In the genomic region with DNA sequence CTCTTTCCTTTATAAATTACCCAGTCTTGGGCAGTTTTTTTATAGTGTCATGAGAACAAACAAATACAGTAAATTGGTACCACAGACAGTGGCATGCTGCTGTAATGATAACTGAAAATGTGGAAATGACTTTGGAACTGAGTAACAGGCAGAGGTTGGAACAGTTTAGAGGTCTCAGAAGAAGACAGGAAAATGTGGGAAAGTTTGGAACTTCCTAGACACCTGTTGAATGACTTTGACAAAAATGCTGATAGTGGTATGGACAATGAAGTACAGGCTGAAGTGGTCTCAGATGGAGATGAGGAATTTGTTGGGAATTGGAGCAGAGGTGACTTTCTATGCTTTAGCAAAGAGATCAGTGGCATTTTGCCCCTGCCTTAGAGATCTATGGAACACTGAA, we compare ENCODE assay signal across 25 cellular contexts.
"Had no signal": no experiment of that assay in that cellular context is flagged by ENCODE, and none has a peak within 500 bp of the region (broad histone marks: within the 10 kb centered on the region; RNA-seq: fewer than 3 reads in every experiment).

No MANE protein-coding gene starts in this region.

- H3K4me1 ChIP-seq: colonic mucosa, esophagus muscularis mucosa, esophagus squamous epithelium, foreskin keratinocyte, gastrocnemius medialis, gastroesophageal sphincter, heart left ventricle, heart right ventricle had no signal

- ATAC-seq: effector memory CD8-positive, alpha-beta T cell; esophagus mucosa; foreskin keratinocyte; gastrocnemius medialis; gastroesophageal sphincter; heart left ventricle; heart right ventricle had no signal

- H3K27me3 Mint-ChIP-seq: dendritic cell treated with granulocyte-macrophage colony-stimulating factor and Interleukin-4, amounts not matched to agents 40 ng/mL and 50 ng/mL, for 4 days; effector memory CD8-positive, alpha-beta T cell had no signal

- H3K9me3 ChIP-seq: colonic mucosa, esophagus muscularis mucosa, esophagus squamous epithelium, gastrocnemius medialis, gastroesophageal sphincter had no signal

- DNase-seq: colonic mucosa; cortex of kidney; dermis blood vessel endothelial cell; dorsolateral prefrontal cortex; effector CD4-positive, alpha-beta T cell; effector CD8-positive, alpha-beta T cell; effector memory CD4-positive, alpha-beta T cell; effector memory CD8-positive, alpha-beta T cell; endodermal cell; erythroblast; esophagus squamous epithelium; foreskin fibroblast; foreskin keratinocyte; foreskin melanocyte; gastrocnemius medialis; head of caudate nucleus; heart right ventricle had no signal

- H3K36me3 ChIP-seq: colonic mucosa, esophagus muscularis mucosa, esophagus squamous epithelium, gastrocnemius medialis, gastroesophageal sphincter, heart left ventricle, heart right ventricle had no signal

- H3K27ac Mint-ChIP-seq: dendritic cell treated with granulocyte-macrophage colony-stimulating factor and Interleukin-4, amounts not matched to agents 40 ng/mL and 50 ng/mL, for 4 days; effector memory CD8-positive, alpha-beta T cell; endodermal cell had no signal

- H3K27ac ChIP-seq: colonic mucosa, coronary artery, dorsolateral prefrontal cortex, epithelial cell of prostate, esophagus muscularis mucosa, esophagus squamous epithelium, foreskin keratinocyte, gastrocnemius medialis, gastroesophageal sphincter, heart left ventricle, heart right ventricle, hepatocyte had no signal

- H3K4me3 ChIP-seq: colonic mucosa, coronary artery, dorsolateral prefrontal cortex, esophagus muscularis mucosa, esophagus squamous epithelium, gastrocnemius medialis, gastroesophageal sphincter, heart left ventricle, heart right ventricle, hepatocyte had no signal

- H3K4me3 Mint-ChIP-seq: dendritic cell treated with granulocyte-macrophage colony-stimulating factor and Interleukin-4, amounts not matched to agents 40 ng/mL and 50 ng/mL, for 4 days; effector memory CD8-positive, alpha-beta T cell; endodermal cell had no signal

- H3K4me1 Mint-ChIP-seq: endodermal cell had no signal
